In the genomic region with DNA sequence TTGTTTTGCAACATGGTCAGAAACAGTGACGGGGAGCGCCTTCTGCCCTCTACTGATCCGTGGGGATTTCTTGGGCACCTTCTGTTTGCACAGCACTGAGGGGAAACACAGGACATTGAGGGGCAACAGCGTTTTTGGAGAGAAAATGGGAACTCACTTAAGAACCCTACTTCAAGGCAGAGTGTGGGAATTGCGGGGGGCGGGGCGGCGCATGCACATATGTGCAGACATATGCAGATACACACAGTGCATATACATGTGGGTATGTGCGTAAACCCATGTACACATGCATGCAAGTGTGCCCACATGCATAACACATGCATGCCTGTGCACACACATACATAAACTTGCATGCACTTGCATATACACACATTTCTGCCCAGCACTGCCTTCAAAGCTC, we compare ENCODE assay signal across 23 cellular contexts. TPM values are rescaled to one million over a fixed set of nuclear protein-coding genes. Genes with fewer than 3 reads are reported as not detected.
DNase-seq lines count a peak whose midpoint lies in the region; ATAC-seq and TF ChIP-seq lines count a peak whose summit lies in the region.
"Had no signal": no experiment of that assay in that cellular context is flagged by ENCODE, and none has a peak within 500 bp of the region (broad histone marks: within the 10 kb centered on the region; RNA-seq: fewer than 3 reads in every experiment).

No MANE protein-coding gene starts in this region.

- DNase-seq in CD4-positive, alpha-beta T cell: peak in 1 of 10 experiments; percentile 27
- no peak for DNase-seq in naive thymus-derived CD8-positive, alpha-beta T cell
- no peak for DNase-seq in stimulated activated CD4-positive, alpha-beta T cell treated with anti-CD3 and anti-CD28 coated beads, Interleukin-4, amount 100 ng/mL, for 1 hour
- DNase-seq in PC-9 (no peak), OCI-LY7 (ENCODE audit: low spot score) (no peak)
- DNase-seq: anterior cingulate cortex, GOT3, left ventricle myocardium superior, NCI-H1417, NCI-H2081 treated with DMSO at 0.1 percent for 48 hours, OCI-M1, pancreas, right cardiac atrium had no signal

- H3K4me1 ChIP-seq in BLaER1 treated with 17β-estradiol and CSF1 and Interleukin-3, amounts not matched to agents 10 nM and 100 nM: peaks cover 24 to 61% (median 38%) of the 10 kb centered on the region in 10 experiments
- no peaks in the 10 kb centered on the region for H3K4me1 ChIP-seq in PC-9 (replicated peaks; ENCODE audit: insufficient read depth)
- H3K4me1 ChIP-seq in OCI-LY7 (ENCODE audit: insufficient read depth, low read length, poor library complexity, severe bottlenecking): no peaks in the 10 kb centered on the region
- H3K4me1 ChIP-seq: pancreas, upper lobe of left lung had no signal

- H3K4me3 Mint-ChIP-seq in CD4-positive, alpha-beta T cell: peak overlapping the region; percentile 49
- peak overlapping the region; percentile 60 for H3K4me3 Mint-ChIP-seq in activated T-helper 17 cell treated with anti-CD3 and anti-CD28 coated beads, Interleukin-2, amount 50 U/mL, for 72 hours
- peak overlapping the region in 8 of 10 donors; percentile 43 to 87 (median 78) for H3K4me3 Mint-ChIP-seq in naive thymus-derived CD8-positive, alpha-beta T cell
- H3K4me3 Mint-ChIP-seq: dendritic cell treated with granulocyte-macrophage colony-stimulating factor and Interleukin-4, amounts not matched to agents 40 ng/mL and 50 ng/mL, for 4 days; mesothelial cell of epicardium; nephron had no signal

- H3K27me3 ChIP-seq in BLaER1 treated with 17β-estradiol and CSF1 and Interleukin-3, amounts not matched to agents 10 nM and 100 nM: no peaks in the 10 kb centered on the region
- H3K27me3 ChIP-seq in CD4-positive, alpha-beta T cell (ENCODE audit: control insufficient read depth, insufficient read depth, low read length): no peaks in the 10 kb centered on the region
- H3K27me3 ChIP-seq in PC-9 (ENCODE audit: insufficient read depth, low read depth): no peaks in the 10 kb centered on the region
- H3K27me3 ChIP-seq: cardiac muscle cell, pancreas, upper lobe of left lung had no signal

- TF ChIP-seq CTCF in CD4-positive, alpha-beta T cell (IDR thresholded peaks at IDR 0.05): no peak
- no peak for TF ChIP-seq CTCF in PC-9 (conservative IDR thresholded peaks at IDR 0.05)
- TF ChIP-seq CTCF in OCI-LY7 (conservative IDR thresholded peaks at IDR 0.05; ENCODE audit: low read length): no peak

- no peak overlapping the region for H3K27ac ChIP-seq in BLaER1 treated with 17β-estradiol and CSF1 and Interleukin-3, amounts not matched to agents 10 nM and 100 nM
- no peak overlapping the region for H3K27ac ChIP-seq in CD4-positive, alpha-beta T cell (ENCODE audit: low read depth, low read length)
- no peak overlapping the region for H3K27ac ChIP-seq in PC-9
- H3K27ac ChIP-seq in OCI-LY7 (ENCODE audit: low read depth, low read length, poor library complexity, severe bottlenecking): no peak overlapping the region
- H3K27ac ChIP-seq: cardiac muscle cell, pancreas, upper lobe of left lung had no signal

- CTCF ChIA-PET in CD4-positive, alpha-beta T cell (lab: Charles Lee): interaction anchor here (1.9 to 3.1 kb wide), 3 partner anchors 20 to 63 kb away, joined by 4 to 17 read pairs (median 10); no protein-coding TSS in a partner anchor
- CTCF ChIA-PET in PC-9 (lab: Charles Lee) (no interaction called here), OCI-LY7 (lab: Charles Lee; ENCODE audit: unreplicated experiment) (no interaction called here)

- no peaks in the 10 kb centered on the region for H3K9me3 Mint-ChIP-seq in CD4-positive, alpha-beta T cell
- H3K9me3 Mint-ChIP-seq in activated T-helper 17 cell treated with anti-CD3 and anti-CD28 coated beads, Interleukin-2, amount 50 U/mL, for 72 hours: no peaks in the 10 kb centered on the region
- no peaks in the 10 kb centered on the region for H3K9me3 Mint-ChIP-seq in naive thymus-derived CD8-positive, alpha-beta T cell
- H3K9me3 Mint-ChIP-seq: dendritic cell treated with granulocyte-macrophage colony-stimulating factor and Interleukin-4, amounts not matched to agents 40 ng/mL and 50 ng/mL, for 4 days; mesothelial cell of epicardium; nephron had no signal

- H3K36me3 Mint-ChIP-seq in CD4-positive, alpha-beta T cell (ENCODE audit: low read depth): peaks cover 96% of the 10 kb centered on the region
- H3K36me3 Mint-ChIP-seq in activated T-helper 17 cell treated with anti-CD3 and anti-CD28 coated beads, Interleukin-2, amount 50 U/mL, for 72 hours (ENCODE audit: low read depth): peaks cover 97% of the 10 kb centered on the region
- peaks cover 13 to 89% (median 56%) of the 10 kb centered on the region in 3 donors for H3K36me3 Mint-ChIP-seq in naive thymus-derived CD8-positive, alpha-beta T cell
- H3K36me3 Mint-ChIP-seq: mesothelial cell of epicardium had no signal

- no peak overlapping the region for H3K4me3 ChIP-seq in BLaER1 treated with 17β-estradiol and CSF1 and Interleukin-3, amounts not matched to agents 10 nM and 100 nM
- H3K4me3 ChIP-seq in PC-9 (no peak overlapping the region), OCI-LY7 (ENCODE audit: low read depth, low read length, poor library complexity, severe bottlenecking) (no peak overlapping the region)
- H3K4me3 ChIP-seq: cardiac muscle cell, pancreas, upper lobe of left lung had no signal

- no peak overlapping the region for H2AFZ ChIP-seq in PC-9
- no peak overlapping the region for H2AFZ ChIP-seq in OCI-LY7 (ENCODE audit: low read length)

- H4K20me1 ChIP-seq in BLaER1 treated with 17β-estradiol and CSF1 and Interleukin-3, amounts not matched to agents 10 nM and 100 nM: no peaks in the 10 kb centered on the region; a peak in 2 of 22 replicates
- H4K20me1 ChIP-seq in PC-9 (ENCODE audit: insufficient read depth): no peaks in the 10 kb centered on the region
- no peaks in the 10 kb centered on the region for H4K20me1 ChIP-seq in OCI-LY7 (ENCODE audit: insufficient read depth, low read length)

- BruUV-seq in PC-9 (replicated peaks; lab: Mats Ljungman, UMichigan) (no TSS peak), OCI-LY7 (replicated peaks; lab: Mats Ljungman, UMichigan) (no TSS peak)

- H3K4me2 ChIP-seq in BLaER1 treated with 17β-estradiol and CSF1 and Interleukin-3, amounts not matched to agents 10 nM and 100 nM: peak overlapping the region in 9 of 11 experiments; percentile 44 to 82 (median 75); a peak in 17 of 22 replicates
- H3K4me2 ChIP-seq in PC-9: no peak overlapping the region
- no peak overlapping the region for H3K4me2 ChIP-seq in OCI-LY7 (ENCODE audit: low read length)

- peaks cover 58 to 98% (median 77%) of the 10 kb centered on the region in 11 experiments for H3K36me3 ChIP-seq in BLaER1 treated with 17β-estradiol and CSF1 and Interleukin-3, amounts not matched to agents 10 nM and 100 nM
- H3K36me3 ChIP-seq in PC-9 (ENCODE audit: low read depth) (no peaks in the 10 kb centered on the region; the same call in 1 of the 2 replicates), OCI-LY7 (ENCODE audit: insufficient read depth, low read length) (peaks cover 100% of the 10 kb centered on the region)
- H3K36me3 ChIP-seq: cardiac muscle cell, pancreas had no signal

- peak overlapping the region; percentile 84 for H3K27ac Mint-ChIP-seq in CD4-positive, alpha-beta T cell
- peak overlapping the region; percentile 85 for H3K27ac Mint-ChIP-seq in activated T-helper 17 cell treated with anti-CD3 and anti-CD28 coated beads, Interleukin-2, amount 50 U/mL, for 72 hours
- H3K27ac Mint-ChIP-seq in naive thymus-derived CD8-positive, alpha-beta T cell: peak overlapping the region; percentile 61 to 97 (median 90)
- H3K27ac Mint-ChIP-seq: dendritic cell treated with granulocyte-macrophage colony-stimulating factor and Interleukin-4, amounts not matched to agents 40 ng/mL and 50 ng/mL, for 4 days; mesothelial cell of epicardium; nephron had no signal

- H3K9me2 ChIP-seq in PC-9 (ENCODE audit: insufficient read depth) (no peaks in the 10 kb centered on the region), OCI-LY7 (ENCODE audit: insufficient read depth, low read length) (no peaks in the 10 kb centered on the region)

- peaks cover 0 to 6% (median 0%) of the 10 kb centered on the region in 11 experiments; a peak in 1 of 22 replicates for H3K9me3 ChIP-seq in BLaER1 treated with 17β-estradiol and CSF1 and Interleukin-3, amounts not matched to agents 10 nM and 100 nM (replicated peaks in 1 of 11)
- no peaks in the 10 kb centered on the region for H3K9me3 ChIP-seq in CD4-positive, alpha-beta T cell (ENCODE audit: control insufficient read depth, low read length)
- H3K9me3 ChIP-seq in PC-9 (ENCODE audit: insufficient read depth, low read depth): no peaks in the 10 kb centered on the region
- no peaks in the 10 kb centered on the region for H3K9me3 ChIP-seq in OCI-LY7 (ENCODE audit: low read length)
- H3K9me3 ChIP-seq: pancreas, upper lobe of left lung had no signal

- no peak for ATAC-seq in CD4-positive, alpha-beta T cell (ENCODE audit: poor library complexity)
- ATAC-seq in activated T-helper 17 cell treated with anti-CD3 and anti-CD28 coated beads, Interleukin-2, amount 50 U/mL, for 72 hours (replicated peaks): no peak
- ATAC-seq in naive thymus-derived CD8-positive, alpha-beta T cell: no peak
- ATAC-seq in GM21529 (IDR thresholded peaks at IDR 0.05; ENCODE audit: unreplicated experiment): no peak
- ATAC-seq: left ventricle myocardium superior, pancreas, right cardiac atrium had no signal

- POLR2A ChIA-PET in CD4-positive, alpha-beta T cell (lab: Charles Lee): interaction anchor here (1.1 to 7.0 kb wide), 4 partner anchors 17 to 33 kb away, joined by 4 to 55 read pairs (median 32); partner anchors contain the start of gene NLRC5
- POLR2A ChIA-PET in naive thymus-derived CD8-positive, alpha-beta T cell (lab: Charles Lee): interaction anchor here (0.6 to 15.3 kb wide), 7 partner anchors 12 to 123 kb away, joined by 3 to 319 read pairs (median 14); partner anchors contain the start of gene NLRC5
- POLR2A ChIA-PET in PC-9 (lab: Charles Lee; ENCODE audit: unreplicated experiment): interaction anchor here (0.7 kb wide), 1 partner anchor 209 kb away, joined by 5 read pairs; no protein-coding TSS in a partner anchor
- POLR2A ChIA-PET in OCI-LY7 (lab: Charles Lee): interaction anchor here (3.1 kb wide), 1 partner anchor 11 kb away, joined by 15 read pairs; no protein-coding TSS in a partner anchor

- no peaks in the 10 kb centered on the region for H3K27me3 Mint-ChIP-seq in CD4-positive, alpha-beta T cell
- no peaks in the 10 kb centered on the region for H3K27me3 Mint-ChIP-seq in activated T-helper 17 cell treated with anti-CD3 and anti-CD28 coated beads, Interleukin-2, amount 50 U/mL, for 72 hours
- H3K27me3 Mint-ChIP-seq in naive thymus-derived CD8-positive, alpha-beta T cell: no peaks in the 10 kb centered on the region
- H3K27me3 Mint-ChIP-seq: dendritic cell treated with granulocyte-macrophage colony-stimulating factor and Interleukin-4, amounts not matched to agents 40 ng/mL and 50 ng/mL, for 4 days had no signal

- H3F3A ChIP-seq in PC-9 (ENCODE audit: insufficient read depth, low read depth): no peaks in the 10 kb centered on the region

- H3K79me2 ChIP-seq in PC-9 (ENCODE audit: low read depth): no peaks in the 10 kb centered on the region
- 0 out of 2 replicates have a peak, but pooled peaks cover 6% of the 10 kb centered on the region for H3K79me2 ChIP-seq in OCI-LY7 (ENCODE audit: insufficient read depth, low read depth, low read length)

- no peak overlapping the region for H3K9ac ChIP-seq in BLaER1 treated with 17β-estradiol and CSF1 and Interleukin-3, amounts not matched to agents 10 nM and 100 nM

- H3K4me1 Mint-ChIP-seq in CD4-positive, alpha-beta T cell (ENCODE audit: low read depth): peaks cover 91% of the 10 kb centered on the region
- H3K4me1 Mint-ChIP-seq in activated T-helper 17 cell treated with anti-CD3 and anti-CD28 coated beads, Interleukin-2, amount 50 U/mL, for 72 hours: peaks cover 54% of the 10 kb centered on the region
- peaks cover 61 to 96% (median 91%) of the 10 kb centered on the region in 4 donors for H3K4me1 Mint-ChIP-seq in naive thymus-derived CD8-positive, alpha-beta T cell
- H3K4me1 Mint-ChIP-seq: mesothelial cell of epicardium, nephron had no signal

- intact Hi-C loops in CD4-positive, alpha-beta T cell (cut with DNase I, micrococcal nuclease): no loop called here
- intact Hi-C loops in PC-9 (cut with micrococcal nuclease; ENCODE audit: unreplicated experiment): no loop called here
- intact Hi-C loops in OCI-LY7 (cut with micrococcal nuclease; ENCODE audit: unreplicated experiment): no loop called here

RNA-seq across cellular contexts. Expression of gene NLRC5, which starts 32.3 kb away (rescaled TPM):
- 100 to 1,000 TPM; 424 to 434 TPM for total RNA-seq in CD4-positive, alpha-beta T cell
- total RNA-seq in activated T-helper 17 cell treated with anti-CD3 and anti-CD28 coated beads, Interleukin-2, amount 50 U/mL, for 72 hours: 100 to 1,000 TPM; 182 to 219 TPM
- total RNA-seq in naive thymus-derived CD8-positive, alpha-beta T cell: 100 to 1,000 TPM; 474 to 488 TPM
- 100 to 1,000 TPM in 1 of 3 donors, 10 to 100 TPM in 2; 70.4 to 137 (median 80.0) TPM for polyA plus RNA-seq in naive thymus-derived CD8-positive, alpha-beta T cell
- 21.9 and 29.7 TPM in 2 replicates for total RNA-seq in PC-9 (2021)
- total RNA-seq in OCI-LY7 (2014; rRNA removed; shearing (Covaris generic)): 156 and 199 TPM in 2 replicates
- total RNA-seq in OCI-LY7 (2022): 305 and 310 TPM in 2 replicates
- total RNA-seq: cardiac muscle cell had no signal
- polyA plus RNA-seq: cardiac muscle cell had no signal

RNA-seq across cellular contexts. Expression of gene CETP, which starts 59.9 kb away (rescaled TPM):
- not detected for total RNA-seq in CD4-positive, alpha-beta T cell
- total RNA-seq in activated T-helper 17 cell treated with anti-CD3 and anti-CD28 coated beads, Interleukin-2, amount 50 U/mL, for 72 hours: not detected
- under 1 TPM in 1 of 2 experiments, not detected in 1; 0.27 TPM for total RNA-seq in naive thymus-derived CD8-positive, alpha-beta T cell
- under 1 TPM in 2 of 3 donors, not detected in 1; 0.20 to 0.21 TPM for polyA plus RNA-seq in naive thymus-derived CD8-positive, alpha-beta T cell
- total RNA-seq in PC-9 (2021): not detected in 2 replicates
- total RNA-seq in OCI-LY7 (2014; rRNA removed; shearing (Covaris generic)): 0.54 and 0.67 TPM in 2 replicates
- 0.41 and 0.65 TPM in 2 replicates for total RNA-seq in OCI-LY7 (2022)
- total RNA-seq: fibroblast of lung, MCF 10A had no signal

Comparison
In these comparisons a context has a peak if more than half of its experiments do, and no peak if none do; other contexts are left out.
1. H3K4me2 ChIP-seq: peak in BLaER1 treated with 17β-estradiol and CSF1 and Interleukin-3, amounts not matched to agents 10 nM and 100 nM (9 of 11); none in PC-9 (single experiment) and OCI-LY7 (single experiment).
2. Peak in every context shown above with its lines, with median percentiles within 50 percentile points of each other: H3K27ac Mint-ChIP-seq and H3K4me3 Mint-ChIP-seq.